In the genomic region with DNA sequence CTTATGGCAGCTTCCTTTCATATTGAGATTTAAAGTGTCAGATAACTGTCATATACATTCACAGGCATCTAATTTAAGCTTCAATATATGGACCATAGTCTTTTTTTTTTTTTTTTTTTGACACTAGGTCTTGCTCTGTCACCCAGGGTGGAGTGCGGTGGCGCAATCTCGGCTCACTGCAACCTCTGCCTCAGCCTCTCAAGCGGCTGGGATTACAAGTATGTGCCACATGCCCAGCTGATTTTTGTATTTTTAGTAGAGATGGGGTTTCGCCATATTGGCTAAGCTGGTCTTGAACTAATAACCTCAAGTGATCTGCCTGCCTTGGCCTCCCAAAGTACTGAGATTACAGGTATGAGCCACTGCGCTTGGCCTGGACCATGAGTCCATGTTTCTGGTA, we compare ENCODE assay signal across 29 cellular contexts.
"Had no signal": no experiment of that assay in that cellular context is flagged by ENCODE, and none has a peak within 500 bp of the region (broad histone marks: within the 10 kb centered on the region; RNA-seq: fewer than 3 reads in every experiment).

No MANE protein-coding gene starts in this region.

- DNase-seq: activated CD4-positive, alpha-beta memory T cell treated with anti-CD3 and anti-CD28 coated beads, Interleukin-2, amount 10 ng/mL, durations not matched to agents 7 days and 5 days; activated CD4-positive, alpha-beta T cell treated with anti-CD3 and anti-CD28 coated beads for 1 hour; activated CD4-positive, alpha-beta T cell treated with anti-CD3 and anti-CD28 coated beads for 4 hours; activated CD4-positive, alpha-beta T cell treated with anti-CD3 and anti-CD28 coated beads, Interleukin-2, amount 10 ng/mL, durations not matched to agents 7 days and 5 days; activated CD4-positive, alpha-beta T cell treated with anti-CD3 and anti-CD28 coated beads, Interleukin-2, amount 50 U/mL, for 4 hours; activated CD8-positive, alpha-beta memory T cell treated with anti-CD3 and anti-CD28 coated beads, Interleukin-2, amount 50 U/mL, for 48 hours; activated gamma-delta T cell; activated naive CD4-positive, alpha-beta T cell; activated naive CD4-positive, alpha-beta T cell treated with anti-CD3 and anti-CD28 coated beads, Interleukin-2, amount 10 ng/mL, durations not matched to agents 7 days and 5 days; activated naive CD8-positive, alpha-beta T cell treated with anti-CD3 and anti-CD28 coated beads, Interleukin-2, amount 10 ng/mL, durations not matched to agents 7 days and 5 days; activated T-cell treated with anti-CD3 and anti-CD28 coated beads for 4 hours; activated T-cell treated with anti-CD3 and anti-CD28 coated beads, Interleukin-2, amount 50 U/mL, for 24 hours; activated T-cell treated with anti-CD3 and anti-CD28 coated beads, Interleukin-2, amount 50 U/mL, for 72 hours; dorsolateral prefrontal cortex; effector memory CD4-positive, alpha-beta T cell; endodermal cell; foreskin keratinocyte; glutamatergic neuron; heart left ventricle; T-helper 2 cell had no signal

- ATAC-seq: activated naive CD4-positive, alpha-beta T cell treated with anti-CD3 and anti-CD28 coated beads, Interleukin-2, amount 50 U/mL, for 72 hours; activated T-cell treated with anti-CD3 and anti-CD28 coated beads, Interleukin-2, amount 50 U/mL, for 72 hours; esophagus mucosa; foreskin keratinocyte; heart left ventricle; WTC11 had no signal

- H3K27ac ChIP-seq: ascending aorta, breast epithelium, cardiac muscle cell, coronary artery, dorsolateral prefrontal cortex, foreskin keratinocyte, gastrocnemius medialis, heart left ventricle, VCaP had no signal
